Comparison of ENCODE assay signal across 1 cellular context in the genomic region with DNA sequence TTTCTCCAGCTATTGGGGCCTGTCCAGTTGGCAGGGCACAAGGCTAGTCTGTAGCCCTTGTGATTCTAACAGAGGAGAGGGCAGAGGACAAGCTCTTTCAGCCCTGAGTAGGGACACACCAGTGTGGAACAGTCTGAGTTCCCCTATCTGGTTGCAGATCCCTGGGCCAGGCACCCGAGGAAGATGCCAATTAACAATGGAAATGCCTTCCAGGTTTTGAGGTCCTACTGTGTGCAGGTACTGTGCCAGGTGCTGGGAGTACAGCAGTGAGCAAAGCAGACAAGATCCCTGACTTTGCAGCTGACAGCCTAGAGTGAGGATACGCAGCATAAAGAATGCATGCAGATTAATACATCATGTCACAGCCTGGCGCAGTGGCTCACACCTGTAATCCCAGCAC.
TF ChIP-seq lines count a peak whose summit lies in the region.

No MANE protein-coding gene starts in this region.

TF ChIP-seq in K562, 482 proteins besides CTCF, POLR2A, EP300 and RAD21:
- TF ChIP-seq ZNF316 (IDR thresholded peaks at IDR 0.05) (no peak), ZKSCAN1 (IDR thresholded peaks at IDR 0.05; ENCODE audit: low read depth, low read length) (peak; percentile 69)
